ENCODE assay signal across 12 cellular contexts in the genomic region with DNA sequence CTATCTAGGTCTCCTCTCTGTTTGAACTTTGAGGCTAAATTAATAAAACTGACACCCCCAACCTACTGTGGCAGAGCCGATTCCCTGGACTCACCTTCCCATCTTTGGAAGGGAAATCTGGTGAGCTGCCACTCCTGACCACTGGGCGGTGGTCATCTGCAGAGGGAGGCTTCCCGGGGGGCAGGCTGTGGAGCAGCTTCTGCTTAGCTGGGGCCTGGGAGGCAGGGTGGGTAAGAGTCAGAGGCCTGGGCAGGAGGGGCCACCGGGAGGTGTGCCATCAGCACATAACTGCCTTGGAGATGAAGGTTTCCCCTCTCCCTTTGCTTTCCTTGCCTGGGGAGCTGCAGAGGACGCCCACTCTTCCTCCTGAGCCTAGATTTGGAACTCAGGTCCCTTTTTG. TPM values are rescaled to one million over a fixed set of nuclear protein-coding genes. Genes with fewer than 3 reads are reported as not detected.
DNase-seq lines count a peak whose midpoint lies in the region; ATAC-seq, FAIRE-seq and TF ChIP-seq lines count a peak whose summit lies in the region.
"Had no signal": no experiment of that assay in that cellular context is flagged by ENCODE, and none has a peak within 500 bp of the region (broad histone marks: within the 10 kb centered on the region; RNA-seq: fewer than 3 reads in every experiment).

No MANE protein-coding gene starts in this region.

- no peak for DNase-seq in left ventricle myocardium inferior
- DNase-seq in left cardiac atrium = no peak
- no peak for DNase-seq in astrocyte (ENCODE audit: low read depth)
- DNase-seq in left lobe of liver (ENCODE audit: low spot score) = peak; percentile 37
- peak; percentile 40 for DNase-seq in upper lobe of right lung
- no peak for DNase-seq in GM19238 (ENCODE audit: insufficient read length, low spot score)
- DNase-seq in NK-92 treated with Interleukin-12 subunit alpha and Interleukin-12 subunit beta, amount 100 ng/mL, for 24 hours (lab: John Stamatoyannopoulos, UW) = no peak
- DNase-seq: activated CD4-positive, alpha-beta T cell treated with anti-CD3 and anti-CD28 coated beads for 36 hours; NCI-H1105 had no signal

- H3K27me3 Mint-ChIP-seq in astrocyte (ENCODE audit: low read depth, unreplicated experiment) = peaks cover 76% of the 10 kb centered on the region
- H3K27me3 Mint-ChIP-seq in stimulated activated memory B cell treated with anti-CD40 and anti-IgM and Interleukin-4, amounts not matched to agents 10 μg/mL and 1 μg/mL and 100 μg/mL, for 72 hours = peaks cover 77% of the 10 kb centered on the region

- H3K4me1 ChIP-seq in left ventricle myocardium inferior (peaks cover 30% of the 10 kb centered on the region), astrocyte (ENCODE audit: insufficient read depth, low read length) (peaks cover 12% of the 10 kb centered on the region), upper lobe of right lung (peaks cover 22% of the 10 kb centered on the region)

- H3K27ac ChIP-seq in left ventricle myocardium inferior (replicated peaks) = peak overlapping the region; percentile 81
- H3K27ac ChIP-seq in astrocyte (ENCODE audit: low read depth, low read length) = no peak overlapping the region
- no peak overlapping the region for H3K27ac ChIP-seq in upper lobe of right lung
- H3K27ac ChIP-seq: C4-2B had no signal

- no peak overlapping the region for H3K27ac Mint-ChIP-seq in astrocyte (ENCODE audit: unreplicated experiment)
- H3K27ac Mint-ChIP-seq in stimulated activated memory B cell treated with anti-CD40 and anti-IgM and Interleukin-4, amounts not matched to agents 10 μg/mL and 1 μg/mL and 100 μg/mL, for 72 hours = no peak overlapping the region
- H3K27ac Mint-ChIP-seq: activated CD4-positive, alpha-beta T cell treated with anti-CD3 and anti-CD28 coated beads for 36 hours had no signal

- FAIRE-seq in astrocyte (lab: Jason Lieb, UNC) = no peak

- intact Hi-C loops in left ventricle myocardium inferior (cut with micrococcal nuclease) (loop anchor here (5.0 to 10.0 kb wide), 2 partner anchors 214 to 396 kb away; no protein-coding TSS in a partner anchor), left cardiac atrium (cut with DNase I) (loop anchor here (5.0 kb wide), 3 partner anchors 214 to 399 kb away; no protein-coding TSS in a partner anchor), upper lobe of right lung (cut with DNase I) (loop anchor here (10.0 kb wide), 1 partner anchor 506 kb away; no protein-coding TSS in a partner anchor)

- H3K36me3 ChIP-seq in left ventricle myocardium inferior (no peaks in the 10 kb centered on the region), astrocyte (ENCODE audit: insufficient read depth, low read length) (no peaks in the 10 kb centered on the region), upper lobe of right lung (no peaks in the 10 kb centered on the region)

- H3K79me2 ChIP-seq in astrocyte (ENCODE audit: insufficient read depth, low read length) = no peaks in the 10 kb centered on the region

- H3K4me3 ChIP-seq in left ventricle myocardium inferior = no peak overlapping the region
- H3K4me3 ChIP-seq in astrocyte (ENCODE audit: insufficient read depth, low read depth, low read length) = no peak overlapping the region
- H3K4me3 ChIP-seq in upper lobe of right lung = no peak overlapping the region

- H3K4me2 ChIP-seq in astrocyte (ENCODE audit: low read length) = no peak overlapping the region

- no peaks in the 10 kb centered on the region for H4K20me1 ChIP-seq in astrocyte (ENCODE audit: insufficient read depth, low read length)

- peaks cover 8% of the 10 kb centered on the region for H3K36me3 Mint-ChIP-seq in astrocyte (ENCODE audit: low read depth, unreplicated experiment)
- H3K36me3 Mint-ChIP-seq in stimulated activated memory B cell treated with anti-CD40 and anti-IgM and Interleukin-4, amounts not matched to agents 10 μg/mL and 1 μg/mL and 100 μg/mL, for 72 hours = no peaks in the 10 kb centered on the region

- H3K9me3 ChIP-seq in left ventricle myocardium inferior (replicated peaks) (no peaks in the 10 kb centered on the region), astrocyte (ENCODE audit: insufficient read depth, low read depth, low read length) (no peaks in the 10 kb centered on the region), upper lobe of right lung (no peaks in the 10 kb centered on the region)

- TF ChIP-seq CTCF in left ventricle myocardium inferior (IDR thresholded peaks at IDR 0.05; ENCODE audit: borderline replicate concordance) (no peak), astrocyte (IDR thresholded peaks at IDR 0.05; ENCODE audit: insufficient read depth, low read depth, low read length) (peak; percentile 3), upper lobe of right lung (IDR thresholded peaks at IDR 0.05) (no peak)

- H2AFZ ChIP-seq in astrocyte (ENCODE audit: low read depth, low read length) = no peak overlapping the region

- peaks cover 4% of the 10 kb centered on the region for H3K9me3 Mint-ChIP-seq in astrocyte (ENCODE audit: unreplicated experiment)
- no peaks in the 10 kb centered on the region for H3K9me3 Mint-ChIP-seq in stimulated activated memory B cell treated with anti-CD40 and anti-IgM and Interleukin-4, amounts not matched to agents 10 μg/mL and 1 μg/mL and 100 μg/mL, for 72 hours

- peaks cover 7% of the 10 kb centered on the region for H3K4me1 Mint-ChIP-seq in astrocyte (ENCODE audit: low read depth, unreplicated experiment)
- peaks cover 35% of the 10 kb centered on the region for H3K4me1 Mint-ChIP-seq in stimulated activated memory B cell treated with anti-CD40 and anti-IgM and Interleukin-4, amounts not matched to agents 10 μg/mL and 1 μg/mL and 100 μg/mL, for 72 hours

- ATAC-seq in left cardiac atrium = no peak
- no peak for ATAC-seq in left lobe of liver
- no peak for ATAC-seq in upper lobe of right lung
- ATAC-seq in stimulated activated memory B cell treated with anti-CD40 and anti-IgM and Interleukin-4, amounts not matched to agents 10 μg/mL and 1 μg/mL and 100 μg/mL, for 72 hours = no peak
- ATAC-seq: activated CD4-positive, alpha-beta T cell treated with anti-CD3 and anti-CD28 coated beads for 36 hours had no signal

- no peak overlapping the region for H3K4me3 Mint-ChIP-seq in astrocyte (ENCODE audit: unreplicated experiment)
- no peak overlapping the region for H3K4me3 Mint-ChIP-seq in stimulated activated memory B cell treated with anti-CD40 and anti-IgM and Interleukin-4, amounts not matched to agents 10 μg/mL and 1 μg/mL and 100 μg/mL, for 72 hours
- H3K4me3 Mint-ChIP-seq: activated CD4-positive, alpha-beta T cell treated with anti-CD3 and anti-CD28 coated beads for 36 hours had no signal

- peaks cover 80% of the 10 kb centered on the region for H3K27me3 ChIP-seq in left ventricle myocardium inferior (ENCODE audit: low read depth)
- peaks cover 60% of the 10 kb centered on the region for H3K27me3 ChIP-seq in astrocyte (ENCODE audit: insufficient read depth, low read length)
- peaks cover 59% of the 10 kb centered on the region for H3K27me3 ChIP-seq in upper lobe of right lung

- H3K9ac ChIP-seq in astrocyte (ENCODE audit: low read length) = no peak overlapping the region

RNA-seq across cellular contexts. Expression of a gene that starts 2.3 kb away (rescaled TPM):
- total RNA-seq in left ventricle myocardium inferior = 3.0 TPM
- 1 to 10 TPM; 3.7 to 7.2 TPM for total RNA-seq in left cardiac atrium
- total RNA-seq in astrocyte = 0.66 and 0.84 TPM in 2 replicates
- total RNA-seq in left lobe of liver = not detected
- not detected for total RNA-seq in upper lobe of right lung
- total RNA-seq: omental fat pad had no signal

RNA-seq across cellular contexts. Expression of a gene that starts 33.0 kb away (rescaled TPM):
- total RNA-seq in left ventricle myocardium inferior = 17.0 TPM
- total RNA-seq in left cardiac atrium = 10 to 100 TPM; 17.6 to 18.6 TPM
- total RNA-seq in astrocyte = 20.5 and 24.0 TPM in 2 replicates
- total RNA-seq in left lobe of liver = 14.1 TPM
- total RNA-seq in upper lobe of right lung = 35.8 TPM

Comparison
In these comparisons a context has a peak if more than half of its experiments do, and no peak if none do; other contexts are left out.
1. DNase-seq: peak in left lobe of liver (single experiment) and upper lobe of right lung (single experiment); none in left ventricle myocardium inferior (single experiment), left cardiac atrium (single experiment), astrocyte (single experiment), GM19238 (single experiment) and NK-92 treated with Interleukin-12 subunit alpha and Interleukin-12 subunit beta, amount 100 ng/mL, for 24 hours (single experiment).